1 cellular context compared by ENCODE assay signal in genomic region chr10:46106410-46107255, GRCh38.
A peak's percentile ranks its signal among the peaks of the same experiment; 100 is the strongest.
TF ChIP-seq lines count a peak whose summit lies in the region.

No MANE protein-coding gene starts in this region.

TF ChIP-seq in HepG2, 621 proteins besides CTCF, POLR2A, EP300 and RAD21 (continued from another document and continues in another):
- TF ChIP-seq FOXO4 (CRISPR knock-in tag; conservative IDR thresholded peaks at IDR 0.05) (no peak), SRSF4 (IDR thresholded peaks at IDR 0.05; ENCODE audit: low read depth, low read length, poor library complexity, severe bottlenecking) (no peak), ZNF800 (CRISPR knock-in tag; IDR thresholded peaks at IDR 0.05) (peak; percentile 99), U2AF2 (IDR thresholded peaks at IDR 0.05; ENCODE audit: low read depth, low read length) (no peak), IKZF5 (CRISPR knock-in tag; IDR thresholded peaks at IDR 0.05) (no peak; the same call in 1 of the 2 replicates), NBN (conservative IDR thresholded peaks at IDR 0.05) (no peak; the same call in 1 of the 2 replicates), ZNF780A (CRISPR knock-in tag; IDR thresholded peaks at IDR 0.05) (no peak), HOXA9 (CRISPR knock-in tag; IDR thresholded peaks at IDR 0.05; ENCODE audit: borderline replicate concordance) (no peak), XBP1 (CRISPR knock-in tag; IDR thresholded peaks at IDR 0.05) (no peak), ZNF674 (CRISPR knock-in tag; IDR thresholded peaks at IDR 0.05; ENCODE audit: low read depth) (no peak), ZNF407 (CRISPR knock-in tag; IDR thresholded peaks at IDR 0.05; ENCODE audit: not compliant biosample characterization) (peak; percentile 93), RARG (CRISPR knock-in tag; IDR thresholded peaks at IDR 0.05; ENCODE audit: low read depth) (no peak), ZNF205 (CRISPR knock-in tag; IDR thresholded peaks at IDR 0.05) (0 out of 2 replicates have a peak, but pooled peaks have one; percentile 27), AHDC1 (CRISPR knock-in tag; IDR thresholded peaks at IDR 0.05; ENCODE audit: borderline replicate concordance) (no peak), WIZ (CRISPR knock-in tag; IDR thresholded peaks at IDR 0.05) (no peak), CBX2 (IDR thresholded peaks at IDR 0.05; ENCODE audit: low read depth, low read length) (no peak), CBX2 (CRISPR knock-in tag; IDR thresholded peaks at IDR 0.05; ENCODE audit: low read depth) (no peak), CHD2 (IDR thresholded peaks at IDR 0.05; ENCODE audit: low read depth, low read length) (no peak), ASH2L (IDR thresholded peaks at IDR 0.05; ENCODE audit: insufficient read length, low read depth, low read length) (no peak), ZNF331 (CRISPR knock-in tag; IDR thresholded peaks at IDR 0.05) (no peak), MLX (CRISPR knock-in tag; IDR thresholded peaks at IDR 0.05) (no peak), MBD4 (IDR thresholded peaks at IDR 0.05; ENCODE audit: borderline replicate concordance, low read length) (no peak), ZNF274 (CRISPR knock-in tag; IDR thresholded peaks at IDR 0.05) (peak; percentile 87), CREB1 (IDR thresholded peaks at IDR 0.05) (no peak), CREB1 (CRISPR knock-in tag; IDR thresholded peaks at IDR 0.05) (no peak), CHD4 (IDR thresholded peaks at IDR 0.05; ENCODE audit: borderline replicate concordance, low read length) (no peak), MED1 (CRISPR knock-in tag; IDR thresholded peaks at IDR 0.05) (peak; percentile 82), NFKB2 (CRISPR knock-in tag; IDR thresholded peaks at IDR 0.05; ENCODE audit: borderline replicate concordance) (peak; percentile 73; the same call in 1 of the 2 replicates), PHF20 (CRISPR knock-in tag; IDR thresholded peaks at IDR 0.05) (no peak; the same call in 1 of the 2 replicates), TFAP4 (IDR thresholded peaks at IDR 0.05; ENCODE audit: borderline replicate concordance, low read depth) (peak; percentile 89; the same call in 1 of the 2 replicates), ZNF556 (CRISPR knock-in tag; IDR thresholded peaks at IDR 0.05; ENCODE audit: borderline replicate concordance) (no peak; the same call in 1 of the 2 replicates), AKAP8 (CRISPR knock-in tag; IDR thresholded peaks at IDR 0.05) (no peak), TFE3 (CRISPR knock-in tag; IDR thresholded peaks at IDR 0.05) (no peak), CBX1 (IDR thresholded peaks at IDR 0.05; ENCODE audit: low read depth) (no peak), TARDBP (CRISPR knock-in tag; IDR thresholded peaks at IDR 0.05) (0 out of 2 replicates have a peak, but pooled peaks have one; percentile 16), TP53 (CRISPR knock-in tag; conservative IDR thresholded peaks at IDR 0.05) (no peak), ZNF12 (CRISPR knock-in tag; IDR thresholded peaks at IDR 0.05) (no peak), KLF16 (CRISPR knock-in tag; IDR thresholded peaks at IDR 0.05) (peak in 1 of 2 experiments; percentile 73; a peak in 2 of 4 replicates), ZNF350 (CRISPR knock-in tag; IDR thresholded peaks at IDR 0.05; ENCODE audit: borderline replicate concordance, low read depth) (no peak)
